Comparison of ENCODE assay signal across 7 cellular contexts in the genomic region with DNA sequence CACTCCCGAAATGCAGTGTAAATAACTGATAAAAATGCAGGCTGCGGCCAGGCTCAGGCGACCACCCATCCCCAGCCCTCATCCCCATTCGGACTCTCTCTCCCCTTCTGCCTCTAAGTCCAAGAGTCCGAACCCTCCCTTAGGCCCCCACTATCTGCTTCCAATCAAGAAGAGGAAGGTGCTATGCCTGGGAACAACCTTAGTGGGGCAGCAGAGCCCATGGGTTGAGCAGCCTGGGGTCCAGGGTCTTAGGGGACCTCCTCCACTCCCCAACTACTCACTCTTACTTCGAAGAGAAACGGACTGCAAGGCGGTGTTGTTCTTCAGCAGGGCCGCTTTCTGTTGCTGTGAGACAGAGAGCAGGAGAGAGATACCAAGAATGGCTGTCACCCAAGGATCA. TPM values are rescaled to one million over a fixed set of nuclear protein-coding genes. Genes with fewer than 3 reads are reported as not detected.
A peak's percentile ranks its signal among the peaks of the same experiment; 100 is the strongest.
DNase-seq lines count a peak whose midpoint lies in the region; ATAC-seq and TF ChIP-seq lines count a peak whose summit lies in the region.
"Had no signal": no experiment of that assay in that cellular context is flagged by ENCODE, and none has a peak within 500 bp of the region (broad histone marks: within the 10 kb centered on the region; RNA-seq: fewer than 3 reads in every experiment).

No MANE protein-coding gene starts in this region.

- ATAC-seq in DND-41 (ENCODE audit: insufficient read depth, low read depth) (no peak), HG03280 (IDR thresholded peaks at IDR 0.05; ENCODE audit: unreplicated experiment) (no peak)
- ATAC-seq in activated T-helper 17 cell treated with anti-CD3 and anti-CD28 coated beads, Interleukin-2, amount 50 U/mL, for 72 hours (replicated peaks) = no peak

- H3K9me3 ChIP-seq in DND-41 (ENCODE audit: insufficient read depth, low read length, severe bottlenecking) = no peaks in the 10 kb centered on the region
- no peaks in the 10 kb centered on the region for H3K9me3 ChIP-seq in muscle layer of colon (ENCODE audit: low read length)

- H3K4me3 ChIP-seq in DND-41 (ENCODE audit: low read depth in 1 of 2, low read length in 2 of 2) (no peak overlapping the region), muscle layer of colon (ENCODE audit: low read depth in 1 of 2, low read length in 2 of 2) (no peak overlapping the region)

- no peak overlapping the region for H3K4me3 Mint-ChIP-seq in activated T-helper 17 cell treated with anti-CD3 and anti-CD28 coated beads, Interleukin-2, amount 50 U/mL, for 72 hours

- no peak overlapping the region for H3K9ac ChIP-seq in DND-41 (ENCODE audit: low read depth, low read length)
- H3K9ac ChIP-seq in muscle layer of colon (ENCODE audit: low read length) = no peak overlapping the region

- H3K27ac Mint-ChIP-seq in activated T-helper 17 cell treated with anti-CD3 and anti-CD28 coated beads, Interleukin-2, amount 50 U/mL, for 72 hours = peak overlapping the region; percentile 87

- H3K79me2 ChIP-seq in DND-41 (ENCODE audit: insufficient read depth, low read length) = peaks cover 59% of the 10 kb centered on the region

- H3K27me3 Mint-ChIP-seq in activated T-helper 17 cell treated with anti-CD3 and anti-CD28 coated beads, Interleukin-2, amount 50 U/mL, for 72 hours = no peaks in the 10 kb centered on the region

- peaks cover 94% of the 10 kb centered on the region for H3K36me3 Mint-ChIP-seq in activated T-helper 17 cell treated with anti-CD3 and anti-CD28 coated beads, Interleukin-2, amount 50 U/mL, for 72 hours (ENCODE audit: low read depth)

- no peak overlapping the region for H3K4me2 ChIP-seq in DND-41 (ENCODE audit: insufficient read depth, low read length)

- peak; percentile 55 for TF ChIP-seq CTCF in DND-41 (IDR thresholded peaks at IDR 0.05; ENCODE audit: borderline replicate concordance, extremely low read depth, low read length, poor library complexity, severe bottlenecking)

- H3K4me1 ChIP-seq in DND-41 (ENCODE audit: insufficient read depth, low read length) (0 out of 2 replicates have a peak, but pooled peaks cover 5% of the 10 kb centered on the region), muscle layer of colon (ENCODE audit: insufficient read depth, low read length) (peaks cover 48% of the 10 kb centered on the region)

- H3K27ac ChIP-seq in DND-41 (ENCODE audit: low read length) = no peak overlapping the region
- peak overlapping the region; percentile 23 for H3K27ac ChIP-seq in muscle layer of colon (ENCODE audit: low read depth, low read length)

- H3K27me3 ChIP-seq in DND-41 (ENCODE audit: insufficient read depth, low read length, poor library complexity) = no peaks in the 10 kb centered on the region
- H3K27me3 ChIP-seq in muscle layer of colon (ENCODE audit: control insufficient read depth in 1 of 2, insufficient read depth in 2 of 2, low read length in 2 of 2) = no peaks in the 10 kb centered on the region

- H3K36me3 ChIP-seq in DND-41 (ENCODE audit: insufficient read depth, low read length) (peaks cover 94% of the 10 kb centered on the region), muscle layer of colon (ENCODE audit: insufficient read depth, low read length) (peaks cover 71% of the 10 kb centered on the region)

- H3K4me1 Mint-ChIP-seq in activated T-helper 17 cell treated with anti-CD3 and anti-CD28 coated beads, Interleukin-2, amount 50 U/mL, for 72 hours = peaks cover 30% of the 10 kb centered on the region

- no peaks in the 10 kb centered on the region for H3K9me3 Mint-ChIP-seq in activated T-helper 17 cell treated with anti-CD3 and anti-CD28 coated beads, Interleukin-2, amount 50 U/mL, for 72 hours

- DNase-seq in DND-41 = no peak
- DNase-seq in NCI-H2081 (lab: John Stamatoyannopoulos, UW) = no peak
- DNase-seq in NCI-H2171 treated with DMSO at 0.1 percent for 48 hours (lab: John Stamatoyannopoulos, UW) = no peak
- DNase-seq: NCI-H510A had no signal

- H2AFZ ChIP-seq in DND-41 (ENCODE audit: low read depth, low read length) = no peak overlapping the region

- peaks cover 74% of the 10 kb centered on the region for H4K20me1 ChIP-seq in DND-41 (ENCODE audit: insufficient read depth, low read length)

RNA-seq across cellular contexts. Expression of gene ARHGEF2, which starts 12.2 kb away (rescaled TPM):
- total RNA-seq in activated T-helper 17 cell treated with anti-CD3 and anti-CD28 coated beads, Interleukin-2, amount 50 U/mL, for 72 hours = 100 to 1,000 TPM; 108 to 205 TPM

RNA-seq across cellular contexts. Expression of gene RXFP4, which starts 24.7 kb away (rescaled TPM):
- total RNA-seq in activated T-helper 17 cell treated with anti-CD3 and anti-CD28 coated beads, Interleukin-2, amount 50 U/mL, for 72 hours = not detected

RNA-seq across cellular contexts. Expression of gene KHDC4, which starts 31.9 kb away (rescaled TPM):
- total RNA-seq in activated T-helper 17 cell treated with anti-CD3 and anti-CD28 coated beads, Interleukin-2, amount 50 U/mL, for 72 hours = 100 to 1,000 TPM in 1 of 2 donors, 10 to 100 TPM in 1; 67.5 to 109 TPM

RNA-seq across cellular contexts. Expression of gene SSR2, which starts 54.6 kb away (rescaled TPM):
- 100 to 1,000 TPM; 194 to 208 TPM for total RNA-seq in activated T-helper 17 cell treated with anti-CD3 and anti-CD28 coated beads, Interleukin-2, amount 50 U/mL, for 72 hours

RNA-seq across cellular contexts. Expression of gene RIT1, which starts 55.0 kb away (rescaled TPM):
- 10 to 100 TPM; 28.1 to 79.8 TPM for total RNA-seq in activated T-helper 17 cell treated with anti-CD3 and anti-CD28 coated beads, Interleukin-2, amount 50 U/mL, for 72 hours
